ENCODE assay signal across 17 cellular contexts in genomic region chr5:124895236-124895635, GRCh38.
DNase-seq lines count a peak whose midpoint lies in the region; ATAC-seq and TF ChIP-seq lines count a peak whose summit lies in the region.
"Had no signal": no experiment of that assay in that cellular context is flagged by ENCODE, and none has a peak within 500 bp of the region (broad histone marks: within the 10 kb centered on the region; RNA-seq: fewer than 3 reads in every experiment).

No MANE protein-coding gene starts in this region.

- no peak overlapping the region for H3K56ac ChIP-seq in H9 (ENCODE audit: insufficient read length, low read depth, low read length)

- no peak overlapping the region for H3K9ac ChIP-seq in SK-N-SH
- no peak overlapping the region for H3K9ac ChIP-seq in H9 (ENCODE audit: extremely low read depth, insufficient read length, low read length)

- H4K20me1 ChIP-seq in SK-N-SH (ENCODE audit: insufficient read depth), result no peaks in the 10 kb centered on the region
- H4K20me1 ChIP-seq in H9 (ENCODE audit: control insufficient read depth, insufficient read depth, insufficient read length), result no peaks in the 10 kb centered on the region

- H3K27me3 Mint-ChIP-seq in neural crest cell (ENCODE audit: low read depth) (no peaks in the 10 kb centered on the region), H9 (ENCODE audit: low read depth) (no peaks in the 10 kb centered on the region)
- no peaks in the 10 kb centered on the region for H3K27me3 Mint-ChIP-seq in activated T-helper 17 cell treated with anti-CD3 and anti-CD28 coated beads, Interleukin-2, amount 50 U/mL, for 72 hours
- H3K27me3 Mint-ChIP-seq: B cell, IgD-negative memory B cell had no signal

- peaks cover 8% of the 10 kb centered on the region for H3K36me3 Mint-ChIP-seq in neural crest cell (ENCODE audit: low read depth)
- no peaks in the 10 kb centered on the region for H3K36me3 Mint-ChIP-seq in activated T-helper 17 cell treated with anti-CD3 and anti-CD28 coated beads, Interleukin-2, amount 50 U/mL, for 72 hours (ENCODE audit: low read depth)
- peaks cover 13 to 22% (median 19%) of the 10 kb centered on the region in 3 experiments for H3K36me3 Mint-ChIP-seq in H9 (ENCODE audit: insufficient read depth in 1 of 3, low read depth in 3 of 3)
- H3K36me3 Mint-ChIP-seq: CD14-positive monocyte had no signal

- no peak for TF ChIP-seq POLR2A in lower leg skin (IDR thresholded peaks at IDR 0.05)

- TF ChIP-seq EP300 in SK-N-SH (IDR thresholded peaks at IDR 0.05; ENCODE audit: borderline replicate concordance in 1 of 2, low read depth in 1 of 2, low read length in 1 of 2), result no peak

- H3K4me1 Mint-ChIP-seq in neural crest cell (peaks cover 42% of the 10 kb centered on the region), H9 (peaks cover 7 to 9% of the 10 kb centered on the region in 2 experiments)
- no peaks in the 10 kb centered on the region for H3K4me1 Mint-ChIP-seq in activated T-helper 17 cell treated with anti-CD3 and anti-CD28 coated beads, Interleukin-2, amount 50 U/mL, for 72 hours
- H3K4me1 Mint-ChIP-seq: B cell, CD14-positive monocyte had no signal

- intact Hi-C loops in lower leg skin (cut with DNase I; ENCODE audit: low total_unique reads), result no loop called here

- H4K8ac ChIP-seq in H9 (replicated peaks; ENCODE audit: insufficient read length, low read depth, low read length), result no peak overlapping the region

- CTCF ChIA-PET in SK-N-SH (lab: Yijun Ruan, JAX), result interaction anchor here (0.8 kb wide), 1 partner anchor 18 kb away, joined by 3 read pairs; no protein-coding TSS in a partner anchor

- H3K79me1 ChIP-seq in H9 (ENCODE audit: insufficient read depth, low read depth, low read length, poor library complexity, severe bottlenecking), result no peaks in the 10 kb centered on the region

- no peak overlapping the region for H2BK5ac ChIP-seq in H9 (ENCODE audit: insufficient read length, low read length)

- H3K14ac ChIP-seq in H9 (ENCODE audit: insufficient read depth, low read length), result no peak overlapping the region

- 92% methylated on average over 2 of the region's 2 CpGs for WGBS in SK-N-SH (ENCODE audit: low lambda C conversion rate)
- 79 to 85% methylated on average over 2 of the region's 2 CpGs for WGBS in lower leg skin, 2 donors
- no CpG with 5 or more reads among the region's 2 CpGs for WGBS in H9 (ENCODE audit: extremely low coverage, insufficient read length, low lambda C conversion rate)

- no peak overlapping the region for H2BK20ac ChIP-seq in H9 (ENCODE audit: low read depth, low read length, poor library complexity, severe bottlenecking)

- H2BK120ac ChIP-seq in H9 (ENCODE audit: low read depth, low read length, poor library complexity, severe bottlenecking), result no peak overlapping the region

- peak overlapping the region; percentile 4 for H3K4me3 Mint-ChIP-seq in neural crest cell
- no peak overlapping the region for H3K4me3 Mint-ChIP-seq in activated T-helper 17 cell treated with anti-CD3 and anti-CD28 coated beads, Interleukin-2, amount 50 U/mL, for 72 hours
- H3K4me3 Mint-ChIP-seq in H9, result no peak overlapping the region
- H3K4me3 Mint-ChIP-seq: B cell, CD14-positive monocyte, IgD-negative memory B cell had no signal

- H4K91ac ChIP-seq in H9 (ENCODE audit: insufficient read length, low read depth, low read length), result no peak overlapping the region

- H3K9me3 Mint-ChIP-seq in neural crest cell (peaks cover 6% of the 10 kb centered on the region), H9 (peaks cover 12 to 16% of the 10 kb centered on the region in 2 experiments)
- no peaks in the 10 kb centered on the region for H3K9me3 Mint-ChIP-seq in activated T-helper 17 cell treated with anti-CD3 and anti-CD28 coated beads, Interleukin-2, amount 50 U/mL, for 72 hours

- H3K27me3 ChIP-seq in SK-N-SH (ENCODE audit: insufficient read depth) (no peaks in the 10 kb centered on the region), H9 (ENCODE audit: insufficient read depth, low read length) (no peaks in the 10 kb centered on the region)

- no peak overlapping the region for H3K23ac ChIP-seq in H9 (ENCODE audit: insufficient read length, low read depth, low read length)

- POLR2A ChIA-PET in SK-N-SH (lab: Yijun Ruan, JAX), result no interaction called here

- H3K27ac ChIP-seq in SK-N-SH (ENCODE audit: low read depth in 2 of 2, low read length in 1 of 2) (no peak overlapping the region), H9 (ENCODE audit: insufficient read length, low read depth, low read length) (no peak overlapping the region)

- H3K4me3 ChIP-seq in SK-N-SH (ENCODE audit: low read depth in 2 of 2, low read length in 1 of 2), result no peak overlapping the region
- H3K4me3 ChIP-seq in choroid plexus epithelial cell (ENCODE audit: low read depth, low read length), result no peak overlapping the region
- no peak overlapping the region for H3K4me3 ChIP-seq in lower leg skin (ENCODE audit: low read depth, poor library complexity, severe bottlenecking)

- H3K4me2 ChIP-seq in SK-N-SH, result no peak overlapping the region
- H3K4me2 ChIP-seq in H9 (ENCODE audit: insufficient read depth, insufficient read length, low read length), result no peak overlapping the region

- TF ChIP-seq RAD21 in SK-N-SH (IDR thresholded peaks at IDR 0.05; ENCODE audit: low read length), result no peak

- ATAC-seq in SK-N-SH treated with all-trans-retinoic acid at 6 μM for 48 hours, result no peak
- no peak for ATAC-seq in activated T-helper 17 cell treated with anti-CD3 and anti-CD28 coated beads, Interleukin-2, amount 50 U/mL, for 72 hours (replicated peaks)
- ATAC-seq: HCT116 had no signal

- H3K79me2 ChIP-seq in SK-N-SH (ENCODE audit: insufficient read depth), result no peaks in the 10 kb centered on the region
- no peaks in the 10 kb centered on the region for H3K79me2 ChIP-seq in H9 (ENCODE audit: insufficient read depth, low read length)

- no peak overlapping the region for H2BK12ac ChIP-seq in H9 (ENCODE audit: insufficient read length, low read depth, low read length)

- no peaks in the 10 kb centered on the region for H3K9me3 ChIP-seq in SK-N-SH
- H3K9me3 ChIP-seq in H9 (ENCODE audit: control insufficient read depth, low read depth, low read length), result no peaks in the 10 kb centered on the region

- DNase-seq in SK-N-SH (no peak), choroid plexus epithelial cell (ENCODE audit: low read depth) (peak; percentile 37), neural crest cell (ENCODE audit: low read depth, low spot score) (no peak), lower leg skin (ENCODE audit: low spot score in 2 of 2) (no peak), H9 (no peak), foreskin melanocyte (no peak)
- DNase-seq: DMS53, NCI-H1105, NCI-H446 treated with DMSO at 0.1 percent for 48 hours, NCI-H526 treated with DMSO at 0.1 percent for 48 hours, Right ventricle myocardium superior had no signal

- H3K27ac Mint-ChIP-seq in neural crest cell (ENCODE audit: unreplicated experiment), result no peak overlapping the region
- no peak overlapping the region for H3K27ac Mint-ChIP-seq in activated T-helper 17 cell treated with anti-CD3 and anti-CD28 coated beads, Interleukin-2, amount 50 U/mL, for 72 hours
- H3K27ac Mint-ChIP-seq in H9, result 0 out of 7 replicates have a peak overlapping the region, but pooled peaks of 1 of the 3 experiments have one; percentile 1
- H3K27ac Mint-ChIP-seq: B cell, CD14-positive monocyte, IgD-negative memory B cell had no signal

- H3K4me1 ChIP-seq in SK-N-SH (ENCODE audit: control insufficient read depth in 1 of 2, insufficient read depth in 2 of 2, low read depth in 1 of 2, low read length in 1 of 2) (no peaks in the 10 kb centered on the region), H9 (ENCODE audit: insufficient read depth, low read length) (no peaks in the 10 kb centered on the region)

- H3K4ac ChIP-seq in H9 (ENCODE audit: low read depth, low read length), result no peak overlapping the region

- no peak overlapping the region for H3T11ph ChIP-seq in H9 (ENCODE audit: low read length)

- H2AFZ ChIP-seq in SK-N-SH (ENCODE audit: low read depth), result 0 out of 2 replicates have a peak overlapping the region, but pooled peaks have one; percentile 48
- no peak overlapping the region for H2AFZ ChIP-seq in H9 (ENCODE audit: low read length)

- H4K5ac ChIP-seq in H9 (ENCODE audit: insufficient read length, low read depth, low read length), result no peak overlapping the region

- no peak overlapping the region for H3K18ac ChIP-seq in H9 (ENCODE audit: insufficient read length, low read depth, low read length)

- H2BK15ac ChIP-seq in H9 (ENCODE audit: low read depth, low read length), result no peak overlapping the region

- no peaks in the 10 kb centered on the region for H3K36me3 ChIP-seq in SK-N-SH (replicated peaks in 1 of 2; ENCODE audit: control insufficient read depth in 1 of 2, insufficient read depth in 2 of 2, low read length in 1 of 2)

- H3K23me2 ChIP-seq in H9 (ENCODE audit: insufficient read length, low read depth, low read length, poor library complexity, severe bottlenecking), result no peaks in the 10 kb centered on the region

- H3K9me2 ChIP-seq in SK-N-SH, result no peaks in the 10 kb centered on the region

- no peak for TF ChIP-seq CTCF in SK-N-SH (IDR thresholded peaks at IDR 0.05)
- TF ChIP-seq CTCF in choroid plexus epithelial cell (conservative IDR thresholded peaks at IDR 0.05; ENCODE audit: low read depth, low read length), result no peak
- no peak for TF ChIP-seq CTCF in neural crest cell (conservative IDR thresholded peaks at IDR 0.05)
- no peak for TF ChIP-seq CTCF in lower leg skin (IDR thresholded peaks at IDR 0.05)
- TF ChIP-seq CTCF in H9 (conservative IDR thresholded peaks at IDR 0.05), result no peak

- no peak overlapping the region for H2AK5ac ChIP-seq in H9 (ENCODE audit: insufficient read length, low read length)

- peaks cover 5% of the 10 kb centered on the region for H3F3A ChIP-seq in SK-N-SH (replicated peaks; ENCODE audit: insufficient read depth)

TF ChIP-seq in SK-N-SH, 30 proteins besides CTCF, POLR2A, EP300 and RAD21:
- no peak for TF ChIP-seq JUND (IDR thresholded peaks at IDR 0.05)

TF ChIP-seq in SK-N-SH treated with all-trans-retinoic acid at 6 μM for 48 hours, 23 proteins besides CTCF, POLR2A, EP300 and RAD21 (continues in another document):
- no peak for TF ChIP-seq CREB5 (CRISPR knock-in tag; IDR thresholded peaks at IDR 0.05; ENCODE audit: low read depth)
- no peak for TF ChIP-seq RARB (CRISPR knock-in tag; IDR thresholded peaks at IDR 0.05)
- no peak for TF ChIP-seq TCF4 (CRISPR knock-in tag; IDR thresholded peaks at IDR 0.05; ENCODE audit: borderline replicate concordance)
